ENCODE assay signal across 31 cellular contexts in genomic region chr15:29911705-29912104, GRCh38.
"Had no signal": no experiment of that assay in that cellular context is flagged by ENCODE, and none has a peak within 500 bp of the region (broad histone marks: within the 10 kb centered on the region; RNA-seq: fewer than 3 reads in every experiment).

No MANE protein-coding gene starts in this region.

- H3K36me3 ChIP-seq: adrenal gland, ascending aorta, esophagus squamous epithelium, lower lobe of right lung, neural progenitor cell, spleen, suprapubic skin, tibial artery, upper lobe of right lung had no signal

- H3K4me1 ChIP-seq: ascending aorta, esophagus squamous epithelium, parathyroid adenoma, psoas muscle, spleen had no signal

- H3K36me3 Mint-ChIP-seq: activated CD8-positive, alpha-beta memory T cell treated with anti-CD3 and anti-CD28 coated beads, Interleukin-2, amount 10 ng/mL, durations not matched to agents 7 days and 5 days; activated naive CD8-positive, alpha-beta T cell; natural killer cell; neural progenitor cell had no signal

- H3K9me3 ChIP-seq: adrenal gland, ascending aorta, lower lobe of right lung, psoas muscle, suprapubic skin, tibial artery, upper lobe of right lung had no signal

- H3K4me3 Mint-ChIP-seq: activated CD4-positive, alpha-beta T cell treated with anti-CD3 and anti-CD28 coated beads for 36 hours; activated CD8-positive, alpha-beta memory T cell treated with anti-CD3 and anti-CD28 coated beads, Interleukin-2, amount 10 ng/mL, durations not matched to agents 7 days and 5 days; activated CD8-positive, alpha-beta T cell treated with anti-CD3 and anti-CD28 coated beads, Interleukin-2, amount 10 ng/mL, durations not matched to agents 7 days and 5 days; activated naive CD8-positive, alpha-beta T cell; dendritic cell treated with granulocyte-macrophage colony-stimulating factor and Interleukin-4, amounts not matched to agents 40 ng/mL and 50 ng/mL, for 4 days; natural killer cell; neural progenitor cell had no signal

- H3K4me1 Mint-ChIP-seq: activated CD4-positive, alpha-beta T cell treated with anti-CD3 and anti-CD28 coated beads for 36 hours; activated CD8-positive, alpha-beta memory T cell treated with anti-CD3 and anti-CD28 coated beads, Interleukin-2, amount 10 ng/mL, durations not matched to agents 7 days and 5 days; natural killer cell had no signal

- ATAC-seq: activated CD4-positive, alpha-beta T cell treated with anti-CD3 and anti-CD28 coated beads for 36 hours; activated CD8-positive, alpha-beta memory T cell treated with anti-CD3 and anti-CD28 coated beads, Interleukin-2, amount 10 ng/mL, durations not matched to agents 7 days and 5 days; activated CD8-positive, alpha-beta T cell treated with anti-CD3 and anti-CD28 coated beads, Interleukin-2, amount 10 ng/mL, durations not matched to agents 7 days and 5 days; left colon; lower lobe of right lung; natural killer cell; psoas muscle; upper lobe of right lung had no signal

- DNase-seq: activated CD4-positive, alpha-beta T cell treated with anti-CD3 and anti-CD28 coated beads for 36 hours; activated CD4-positive, CD25-positive, alpha-beta regulatory T cell; activated CD8-positive, alpha-beta memory T cell treated with anti-CD3 and anti-CD28 coated beads, Interleukin-2, amount 10 ng/mL, durations not matched to agents 7 days and 5 days; activated CD8-positive, alpha-beta T cell treated with anti-CD3 and anti-CD28 coated beads, Interleukin-2, amount 10 ng/mL, durations not matched to agents 7 days and 5 days; activated effector memory CD4-positive, alpha-beta T cell treated with Interleukin-2 at 50 U/mL for 16 hours; activated naive CD4-positive, alpha-beta T cell treated with Interleukin-2 at 50 U/mL for 16 hours; activated T-cell treated with anti-CD3 and anti-CD28 coated beads, Interleukin-2, amount 50 U/mL, for 48 hours; adrenal gland; central memory CD4-positive, alpha-beta T cell; effector CD4-positive, alpha-beta T cell; esophagus squamous epithelium; foreskin melanocyte; hippocampal formation; kidney; left colon; lower lobe of right lung; mesenchymal stem cell; natural killer cell; occipital lobe; psoas muscle; spleen; stimulated activated naive CD4-positive, alpha-beta T cell; tibial artery; upper lobe of right lung had no signal

- H3K27ac ChIP-seq: adrenal gland, ascending aorta, epithelial cell of prostate, esophagus squamous epithelium, lower lobe of right lung, neural progenitor cell, parathyroid adenoma, psoas muscle, spleen, suprapubic skin, tibial artery, upper lobe of right lung had no signal

- H3K27ac Mint-ChIP-seq: activated CD4-positive, alpha-beta T cell treated with anti-CD3 and anti-CD28 coated beads for 36 hours; activated CD8-positive, alpha-beta memory T cell treated with anti-CD3 and anti-CD28 coated beads, Interleukin-2, amount 10 ng/mL, durations not matched to agents 7 days and 5 days; activated CD8-positive, alpha-beta T cell treated with anti-CD3 and anti-CD28 coated beads, Interleukin-2, amount 10 ng/mL, durations not matched to agents 7 days and 5 days; activated naive CD8-positive, alpha-beta T cell; dendritic cell treated with granulocyte-macrophage colony-stimulating factor and Interleukin-4, amounts not matched to agents 40 ng/mL and 50 ng/mL, for 4 days; natural killer cell; neural progenitor cell had no signal

- H3K4me3 ChIP-seq: adrenal gland, ascending aorta, esophagus squamous epithelium, lower lobe of right lung, neural progenitor cell, psoas muscle, spleen, suprapubic skin, tibial artery, upper lobe of right lung had no signal

- H3K27me3 ChIP-seq: adrenal gland, ascending aorta, esophagus squamous epithelium, neural progenitor cell, spleen, suprapubic skin, tibial artery, upper lobe of right lung had no signal
